ENCODE assay signal across 14 cellular contexts in genomic region chr13:41909524-41909923, GRCh38.
"Had no signal": no experiment of that assay in that cellular context is flagged by ENCODE, and none has a peak within 500 bp of the region (broad histone marks: within the 10 kb centered on the region; RNA-seq: fewer than 3 reads in every experiment).

No MANE protein-coding gene starts in this region.

- H3K9me3 Mint-ChIP-seq: immature natural killer cell, naive B cell had no signal

- H3K4me1 ChIP-seq: pancreas, thyroid gland had no signal

- ATAC-seq: left lobe of liver, pancreas had no signal

- H3K27me3 Mint-ChIP-seq: naive B cell had no signal

- H3K27ac Mint-ChIP-seq: immature natural killer cell, naive B cell had no signal

- H3K4me3 ChIP-seq: coronary artery, pancreas, thyroid gland had no signal

- H3K4me3 Mint-ChIP-seq: immature natural killer cell, naive B cell had no signal

- H3K27ac ChIP-seq: coronary artery, pancreas, thyroid gland had no signal

- H3K27me3 ChIP-seq: pancreas, thyroid gland had no signal

- H3K36me3 ChIP-seq: pancreas, thyroid gland had no signal

- FAIRE-seq: pancreas had no signal

- H3K9me3 ChIP-seq: pancreas, thyroid gland had no signal

- DNase-seq: activated CD4-positive, alpha-beta T cell treated with anti-CD3 and anti-CD28 coated beads for 4 hours; activated CD8-positive, alpha-beta memory T cell treated with anti-CD3 and anti-CD28 coated beads for 24 hours; activated naive CD4-positive, alpha-beta T cell treated with Interleukin-2 at 50 U/mL for 16 hours; central memory CD4-positive, alpha-beta T cell; foreskin melanocyte; immature natural killer cell; naive B cell; pancreas; stimulated activated CD4-positive, alpha-beta T cell treated with anti-CD3 and anti-CD28 coated beads, Interleukin-12 subunit alpha, Interleukin-12 subunit beta, amount 100 ng/mL, for 4 hours; stimulated activated CD4-positive, alpha-beta T cell treated with anti-CD3 and anti-CD28 coated beads, Interleukin-2, amount 100 ng/mL, for 24 hours; T-helper 2 cell; thyroid gland had no signal
